17 cellular contexts compared by ENCODE assay signal in the genomic region with DNA sequence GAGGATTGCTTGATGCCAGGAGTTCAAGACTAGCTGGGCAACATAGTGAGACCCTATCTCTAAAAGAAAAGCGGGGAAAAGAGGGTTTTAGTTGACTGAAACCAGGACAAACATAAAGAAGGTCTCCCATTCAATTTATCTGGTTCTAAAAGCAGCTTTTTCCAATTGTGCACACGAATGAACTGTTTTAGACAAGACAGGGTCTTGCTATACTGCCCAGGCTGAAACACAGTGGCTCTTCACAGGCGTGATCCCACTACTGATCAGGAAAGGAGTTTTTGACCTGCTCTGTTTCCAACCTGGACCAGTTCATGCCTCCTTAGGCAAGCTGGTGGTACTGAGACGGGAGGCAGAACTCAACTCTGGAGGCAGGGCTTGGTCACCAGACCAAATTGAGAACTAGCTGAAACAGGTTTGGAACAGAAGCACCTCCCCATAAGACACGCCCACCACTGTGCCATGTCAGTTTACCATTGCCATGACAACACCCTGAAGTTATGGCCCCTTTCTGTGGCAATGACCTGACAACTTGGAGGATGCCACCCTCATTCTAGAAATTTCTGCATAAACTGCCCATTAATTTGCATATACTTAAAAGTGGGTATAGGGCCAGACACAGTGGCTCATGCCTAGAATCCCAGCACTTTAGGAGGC. TPM values are rescaled to one million over a fixed set of nuclear protein-coding genes. Genes with fewer than 3 reads are reported as not detected.
DNase-seq lines count a peak whose midpoint lies in the region; ATAC-seq, FAIRE-seq and TF ChIP-seq lines count a peak whose summit lies in the region.
"Had no signal": no experiment of that assay in that cellular context is flagged by ENCODE, and none has a peak within 500 bp of the region (broad histone marks: within the 10 kb centered on the region; RNA-seq: fewer than 3 reads in every experiment).

No MANE protein-coding gene starts in this region.

- no peak for FAIRE-seq in pancreas (lab: Jason Lieb, UNC)

- H4K20me1 ChIP-seq in OCI-LY7 (ENCODE audit: insufficient read depth, low read length) (no peaks in the 10 kb centered on the region), hepatocyte (ENCODE audit: insufficient read depth, poor library complexity, severe bottlenecking) (no peaks in the 10 kb centered on the region)

- CTCF ChIA-PET in HEK293T (lab: Yijun Ruan, JAX): no interaction called here
- CTCF ChIA-PET in OCI-LY7 (lab: Charles Lee; ENCODE audit: unreplicated experiment): no interaction called here

- peak; percentile 4 for DNase-seq in DMS 273 (lab: John Stamatoyannopoulos, UW; ENCODE audit: unreplicated experiment)
- DNase-seq in DMS 273 treated with DMSO at 0.1 percent for 48 hours (lab: John Stamatoyannopoulos, UW): no peak
- no peak for DNase-seq in HEK293T (ENCODE audit: extremely low spot score)
- peak; percentile 44 for DNase-seq in OCI-LY7 (ENCODE audit: low spot score)
- peak; percentile 28 for DNase-seq in hepatocyte (ENCODE audit: low spot score)
- no peak for DNase-seq in occipital lobe (lab: John Stamatoyannopoulos, UW)
- DNase-seq in pancreas: no peak
- DNase-seq: activated T-cell treated with anti-CD3 and anti-CD28 coated beads, Interleukin-2, amount 50 U/mL, for 48 hours; amygdala; cortex of kidney; mesenchymal stem cell; NCI-H524; SHP77 treated with DMSO at 0.1 percent for 48 hours; stimulated activated CD4-positive, alpha-beta T cell treated with anti-CD3 and anti-CD28 coated beads, Interleukin-12 subunit alpha, Interleukin-12 subunit beta, amount 100 ng/mL, for 4 hours; thyroid gland had no signal

- BruUV-seq in OCI-LY7 (replicated peaks; lab: Mats Ljungman, UMichigan): no TSS peak

- no peaks in the 10 kb centered on the region for H3K27me3 ChIP-seq in hepatocyte
- H3K27me3 ChIP-seq in pancreas: no peaks in the 10 kb centered on the region
- H3K27me3 ChIP-seq: thyroid gland had no signal

- H2AFZ ChIP-seq in OCI-LY7 (ENCODE audit: low read length): no peak overlapping the region
- no peak overlapping the region for H2AFZ ChIP-seq in hepatocyte

- H3K9me3 ChIP-seq in OCI-LY7 (ENCODE audit: low read length) (no peaks in the 10 kb centered on the region), hepatocyte (ENCODE audit: low read depth) (no peaks in the 10 kb centered on the region), pancreas (no peaks in the 10 kb centered on the region)
- H3K9me3 ChIP-seq: thyroid gland had no signal

- H3K4me2 ChIP-seq in OCI-LY7 (ENCODE audit: low read length) (no peak overlapping the region), hepatocyte (no peak overlapping the region)

- POLR2A ChIA-PET in HEK293T (lab: Yijun Ruan, JAX): no interaction called here
- POLR2A ChIA-PET in OCI-LY7 (lab: Charles Lee): interaction anchor here (0.6 kb wide), 1 partner anchor 87 kb away, joined by 4 read pairs; no protein-coding TSS in a partner anchor

- intact Hi-C loops in OCI-LY7 (cut with micrococcal nuclease; ENCODE audit: unreplicated experiment): no loop called here
- intact Hi-C loops in pancreas (cut with DNase I): no loop called here

- H3K4me3 ChIP-seq in OCI-LY7 (ENCODE audit: low read depth, low read length, poor library complexity, severe bottlenecking): no peak overlapping the region
- H3K4me3 ChIP-seq in hepatocyte: no peak overlapping the region
- no peak overlapping the region for H3K4me3 ChIP-seq in pancreas
- H3K4me3 ChIP-seq: thyroid gland had no signal

- peaks cover 17% of the 10 kb centered on the region for H3K4me1 ChIP-seq in OCI-LY7 (ENCODE audit: insufficient read depth, low read length, poor library complexity, severe bottlenecking)
- peaks cover 4% of the 10 kb centered on the region for H3K4me1 ChIP-seq in hepatocyte (ENCODE audit: insufficient read depth)
- H3K4me1 ChIP-seq in pancreas: peaks cover 0 to 6% (median 5%) of the 10 kb centered on the region in 3 donors

- H3K36me3 ChIP-seq in OCI-LY7 (ENCODE audit: insufficient read depth, low read length) (no peaks in the 10 kb centered on the region), hepatocyte (replicated peaks; ENCODE audit: insufficient read depth, low read depth) (no peaks in the 10 kb centered on the region), pancreas (no peaks in the 10 kb centered on the region)
- H3K36me3 ChIP-seq: thyroid gland had no signal

- H3K79me2 ChIP-seq in OCI-LY7 (ENCODE audit: insufficient read depth, low read depth, low read length) (peaks cover 9% of the 10 kb centered on the region; the same call in 1 of the 2 replicates), hepatocyte (peaks cover 9% of the 10 kb centered on the region)

- H3K9me2 ChIP-seq in OCI-LY7 (ENCODE audit: insufficient read depth, low read length) (no peaks in the 10 kb centered on the region), hepatocyte (replicated peaks; ENCODE audit: insufficient read depth) (no peaks in the 10 kb centered on the region)

- ATAC-seq in GM18868 (IDR thresholded peaks at IDR 0.05; ENCODE audit: unreplicated experiment) (no peak), pancreas (no peak)

- TF ChIP-seq CTCF in OCI-LY7 (conservative IDR thresholded peaks at IDR 0.05; ENCODE audit: low read length) (no peak), hepatocyte (IDR thresholded peaks at IDR 0.05; ENCODE audit: poor library complexity) (no peak), pancreas (IDR thresholded peaks at IDR 0.05) (no peak)

- H3K27ac ChIP-seq in OCI-LY7 (ENCODE audit: low read depth, low read length, poor library complexity, severe bottlenecking): no peak overlapping the region
- H3K27ac ChIP-seq in hepatocyte: no peak overlapping the region
- H3K27ac ChIP-seq in pancreas: no peak overlapping the region
- H3K27ac ChIP-seq: 22Rv1, thyroid gland had no signal

- 87% methylated on average over 5 of the region's 5 CpGs for WGBS in hepatocyte (ENCODE audit: low lambda C conversion rate, missing lambda C conversion rate)
- WGBS in pancreas, 2 donors: 90 to 94% methylated on average over 5 of the region's 5 CpGs

TF ChIP-seq in HEK293T, 16 proteins besides CTCF, POLR2A, EP300 and RAD21:
- TF ChIP-seq FOXA1 (IDR thresholded peaks at IDR 0.05): no peak
- no peak for TF ChIP-seq ELF4 (IDR thresholded peaks at IDR 0.05)
- no peak for TF ChIP-seq HDGF (IDR thresholded peaks at IDR 0.05; ENCODE audit: borderline replicate concordance)
- no peak for TF ChIP-seq SP1 (IDR thresholded peaks at IDR 0.05)
- TF ChIP-seq BHLHE40 (IDR thresholded peaks at IDR 0.05; ENCODE audit: borderline replicate concordance): no peak
- no peak for TF ChIP-seq L3MBTL2 (conservative IDR thresholded peaks at IDR 0.05)
- TF ChIP-seq ARNT (IDR thresholded peaks at IDR 0.05): no peak
- TF ChIP-seq, protein P1, sequence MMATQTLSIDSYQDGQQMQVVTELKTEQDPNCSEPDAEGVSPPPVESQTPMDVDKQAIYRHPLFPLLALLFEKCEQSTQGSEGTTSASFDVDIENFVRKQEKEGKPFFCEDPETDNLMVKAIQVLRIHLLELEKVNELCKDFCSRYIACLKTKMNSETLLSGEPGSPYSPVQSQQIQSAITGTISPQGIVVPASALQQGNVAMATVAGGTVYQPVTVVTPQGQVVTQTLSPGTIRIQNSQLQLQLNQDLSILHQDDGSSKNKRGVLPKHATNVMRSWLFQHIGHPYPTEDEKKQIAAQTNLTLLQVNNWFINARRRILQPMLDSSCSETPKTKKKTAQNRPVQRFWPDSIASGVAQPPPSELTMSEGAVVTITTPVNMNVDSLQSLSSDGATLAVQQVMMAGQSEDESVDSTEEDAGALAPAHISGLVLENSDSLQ (IDR thresholded peaks at IDR 0.05): peak; percentile 68

RNA-seq across cellular contexts. Expression of gene NUCB2, which starts 2.7 kb away (rescaled TPM):
- 42.4 and 64.3 TPM in 2 replicates for total RNA-seq in OCI-LY7 (2014; rRNA removed; shearing (Covaris generic))
- 73.0 and 96.2 TPM in 2 replicates for total RNA-seq in OCI-LY7 (2022)
- total RNA-seq in hepatocyte: 73.2 and 93.4 TPM in 2 replicates
- polyA plus RNA-seq in hepatocyte: 196 and 202 TPM in 2 replicates
- total RNA-seq in occipital lobe: 69.7 TPM
- total RNA-seq in pancreas: 100 to 1,000 TPM; 125 to 255 (median 160) TPM
- polyA plus RNA-seq in pancreas: 100 to 1,000 TPM; 108 to 183 TPM

Comparison
In these comparisons a context has a peak if more than half of its experiments do, and no peak if none do; other contexts are left out.
1. DNase-seq: peak in DMS 273 (single experiment), OCI-LY7 (single experiment) and hepatocyte (single experiment); none in DMS 273 treated with DMSO at 0.1 percent for 48 hours (single experiment), HEK293T (single experiment), occipital lobe (single experiment) and pancreas (0 of 6).